ENCODE assay signal across 29 cellular contexts in the genomic region with DNA sequence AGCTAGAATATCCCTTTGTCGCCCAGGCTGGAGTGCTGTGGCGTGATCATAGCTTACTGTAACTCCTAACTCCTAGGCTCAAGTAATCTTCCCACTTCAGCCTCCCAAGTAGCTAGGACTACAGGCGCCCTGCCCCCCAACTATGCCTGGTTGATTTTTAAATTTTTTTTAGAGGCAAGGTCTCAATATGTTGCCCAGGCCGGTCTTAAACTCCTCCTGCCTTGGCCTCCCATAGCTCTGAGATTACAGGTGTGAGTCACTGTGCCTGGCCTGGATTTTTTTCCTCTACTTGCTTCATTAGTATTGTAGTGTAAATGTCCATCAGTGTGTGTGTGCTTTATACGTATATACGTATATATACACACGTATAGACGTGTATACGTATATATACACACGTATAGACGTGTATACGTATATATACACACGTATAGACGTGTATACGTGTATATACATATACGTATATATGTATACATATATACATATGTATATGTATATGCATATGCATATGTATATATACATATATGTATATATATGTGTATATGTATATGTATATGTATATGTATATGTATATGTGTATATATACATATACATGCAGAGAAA.
A peak's percentile ranks its signal among the peaks of the same experiment; 100 is the strongest.
DNase-seq lines count a peak whose midpoint lies in the region; TF ChIP-seq lines count a peak whose summit lies in the region.
"Had no signal": no experiment of that assay in that cellular context is flagged by ENCODE, and none has a peak within 500 bp of the region (broad histone marks: within the 10 kb centered on the region; RNA-seq: fewer than 3 reads in every experiment).

No MANE protein-coding gene starts in this region.

- H3K27ac ChIP-seq in angular gyrus (ENCODE audit: low read depth, low read length), result peak overlapping the region; percentile 54
- peak overlapping the region in 54 of 59 donors; percentile 7 to 94 (median 78) for H3K27ac ChIP-seq in dorsolateral prefrontal cortex
- H3K27ac ChIP-seq: adrenal gland, C4-2B, esophagus muscularis mucosa, foreskin keratinocyte, heart right ventricle, prostate gland, tibial artery had no signal

- H3K27me3 ChIP-seq in dorsolateral prefrontal cortex, result no peaks in the 10 kb centered on the region
- H3K27me3 ChIP-seq: adrenal gland, esophagus muscularis mucosa, foreskin keratinocyte, heart right ventricle, stomach, tibial artery had no signal

- H3K4me3 ChIP-seq in dorsolateral prefrontal cortex, result no peak overlapping the region
- H3K4me3 ChIP-seq: adrenal gland, esophagus muscularis mucosa, heart right ventricle, prostate gland, stomach, tibial artery had no signal

- TF ChIP-seq CTCF in dorsolateral prefrontal cortex (IDR thresholded peaks at IDR 0.05 in 54 of 56, conservative IDR thresholded peaks at IDR 0.05 in 2 of 56; ENCODE audit: low read depth in 1 of 56, partially characterized antibody in 56 of 56) (no peak), GM10266 (IDR thresholded peaks at IDR 0.05; ENCODE audit: control insufficient read depth, insufficient read depth, low read depth, missing control alignments) (no peak)

- DNase-seq in HK-2 (ENCODE audit: unreplicated experiment) (peak; percentile 12), dorsolateral prefrontal cortex (no peak), renal cortical epithelial cell (ENCODE audit: low read depth) (peak; percentile 43), NK-92 (lab: John Stamatoyannopoulos, UW; ENCODE audit: unreplicated experiment) (no peak), GM10266 (ENCODE audit: extremely low spot score) (no peak)
- DNase-seq in stimulated activated CD4-positive, alpha-beta T cell treated with anti-CD3 and anti-CD28 coated beads, Interleukin-2, amount 100 ng/mL, for 48 hours, result no peak
- DNase-seq: activated CD4-positive, alpha-beta T cell treated with anti-CD3 and anti-CD28 coated beads, Interleukin-2, amount 50 U/mL, for 48 hours; activated CD4-positive, CD25-positive, alpha-beta regulatory T cell treated with anti-CD3 and anti-CD28 coated beads, Interleukin-2, amount 50 U/mL, for 72 hours; activated naive CD4-positive, alpha-beta T cell treated with anti-CD3 and anti-CD28 coated beads for 36 hours; Caco-2; endodermal cell; foreskin keratinocyte; GF-D8; heart right ventricle; KG1; left colon; NCI-H2029; NCI-H524 treated with DMSO at 0.1 percent for 48 hours; NK-92 treated with Interleukin-12 subunit alpha and Interleukin-12 subunit beta, amount 100 ng/mL, for 24 hours; occipital lobe; SHP77; stomach; T-helper 17 cell; tibial artery had no signal

- intact Hi-C loops in dorsolateral prefrontal cortex (cut with DNase I), result no loop called here

Comparison
In these comparisons a context has a peak if more than half of its experiments do, and no peak if none do; other contexts are left out.
1. DNase-seq: peak in HK-2 (single experiment) and renal cortical epithelial cell (single experiment); none in dorsolateral prefrontal cortex (0 of 10), NK-92 (single experiment), stimulated activated CD4-positive, alpha-beta T cell treated with anti-CD3 and anti-CD28 coated beads, Interleukin-2, amount 100 ng/mL, for 48 hours (0 of 2) and GM10266 (single experiment).